Comparison of ENCODE assay signal across 19 cellular contexts in the genomic region with DNA sequence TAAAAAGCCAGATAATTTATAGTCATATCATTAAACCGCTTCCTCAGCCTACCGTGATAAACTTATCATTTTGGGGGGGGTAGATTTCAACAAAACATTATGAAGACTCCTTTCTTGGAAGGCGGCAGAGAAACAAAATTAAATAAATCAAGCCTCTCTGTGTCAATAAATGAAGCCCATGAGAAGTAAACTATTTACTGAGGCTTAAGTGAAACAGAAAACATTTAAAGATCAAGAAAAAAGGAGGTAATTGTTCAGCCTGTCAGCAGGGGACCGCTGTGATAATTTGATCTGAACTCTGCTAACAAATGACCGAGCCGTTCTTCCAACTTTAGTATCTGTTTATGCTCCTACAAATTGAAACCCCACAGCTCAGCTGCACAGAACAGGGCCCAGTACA.
"Had no signal": no experiment of that assay in that cellular context is flagged by ENCODE, and none has a peak within 500 bp of the region (broad histone marks: within the 10 kb centered on the region; RNA-seq: fewer than 3 reads in every experiment).

No MANE protein-coding gene starts in this region.

- H3K27ac ChIP-seq: coronary artery, esophagus squamous epithelium, foreskin keratinocyte, lower lobe of right lung, right atrium auricular region had no signal

- DNase-seq: activated B cell treated with CpG ODN at 0.5 μM for 24 hours; activated CD4-positive, alpha-beta T cell treated with anti-CD3 and anti-CD28 coated beads, Interleukin-2, amount 10 ng/mL, durations not matched to agents 24 days and 14 days; activated CD8-positive, alpha-beta memory T cell treated with anti-CD3 and anti-CD28 coated beads, Interleukin-2, amount 50 U/mL, for 48 hours; activated gamma-delta T cell; activated T-cell treated with anti-CD3 and anti-CD28 coated beads, Interleukin-2, amount 50 U/mL, for 72 hours; amniotic stem cell; effector CD8-positive, alpha-beta T cell; esophagus squamous epithelium; foreskin keratinocyte; immature natural killer cell; lower lobe of right lung; midbrain; naive B cell; small intestine; stimulated activated naive CD8-positive, alpha-beta T cell treated with anti-CD3 and anti-CD28 coated beads, Interleukin-15, Interleukin-2, amounts not matched to agents 100 U/mL and 50 U/mL, for 24 hours; T-helper 2 cell; trophoblast cell had no signal

- H3K4me1 ChIP-seq: esophagus squamous epithelium, foreskin keratinocyte, right atrium auricular region had no signal

- H3K27me3 ChIP-seq: foreskin keratinocyte, right atrium auricular region had no signal

- H3K4me3 ChIP-seq: coronary artery, esophagus squamous epithelium, lower lobe of right lung, right atrium auricular region had no signal

- H3K9me3 ChIP-seq: esophagus squamous epithelium, lower lobe of right lung, right atrium auricular region had no signal

- H3K36me3 ChIP-seq: esophagus squamous epithelium, lower lobe of right lung, right atrium auricular region had no signal
